ENCODE assay signal across 11 cellular contexts in the genomic region with DNA sequence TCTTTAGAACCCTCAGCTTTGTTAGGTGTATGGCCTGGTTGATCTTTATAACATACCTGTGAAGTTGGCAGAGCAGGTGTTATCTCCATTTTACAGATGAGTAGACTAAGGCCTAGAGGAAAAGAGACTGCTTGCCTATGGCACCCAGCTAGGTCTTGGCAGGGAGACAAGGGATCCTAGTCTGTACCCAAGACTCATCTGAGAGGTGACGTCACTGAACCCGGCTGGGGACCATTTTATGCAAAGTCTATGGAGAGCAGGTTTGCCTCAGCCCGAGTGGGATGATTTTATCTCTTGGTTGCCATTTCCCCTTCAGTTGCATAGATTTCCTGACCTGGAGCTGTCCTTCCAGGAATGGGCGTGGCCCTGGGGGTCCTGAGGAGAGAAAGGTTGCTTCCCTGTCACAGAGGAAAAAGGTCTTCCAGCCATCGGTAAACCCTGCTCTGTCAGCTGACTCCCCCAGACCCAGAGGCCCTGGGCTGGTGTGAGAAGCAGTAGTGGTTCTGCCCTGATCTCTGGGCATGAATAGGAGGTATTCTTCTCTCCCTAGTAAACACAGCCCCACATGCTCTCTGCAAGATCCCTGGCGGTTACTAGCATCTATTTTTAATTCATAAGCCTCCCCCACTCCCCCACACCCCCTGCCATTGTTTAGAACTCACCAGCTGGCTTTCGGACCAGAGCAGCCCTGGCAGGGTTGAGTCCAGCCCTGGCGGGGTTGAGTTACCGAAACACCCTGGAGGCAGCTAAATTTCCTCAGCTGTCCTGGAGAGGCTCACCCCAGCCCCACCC. TPM values are rescaled to one million over a fixed set of nuclear protein-coding genes. Genes with fewer than 3 reads are reported as not detected.
DNase-seq lines count a peak whose midpoint lies in the region; ATAC-seq and TF ChIP-seq lines count a peak whose summit lies in the region.
"Had no signal": no experiment of that assay in that cellular context is flagged by ENCODE, and none has a peak within 500 bp of the region (broad histone marks: within the 10 kb centered on the region; RNA-seq: fewer than 3 reads in every experiment).

No MANE protein-coding gene starts in this region.

- intact Hi-C loops in Right ventricle myocardium superior (cut with DNase I) (no loop called here), lower leg skin (cut with DNase I; ENCODE audit: low total_unique reads) (no loop called here)

- peak; percentile 97 to 98 for DNase-seq in SJCRH30
- peak; percentile 45 for DNase-seq in Right ventricle myocardium superior
- DNase-seq in lower leg skin (ENCODE audit: low spot score in 2 of 2), result no peak
- DNase-seq: activated naive CD4-positive, alpha-beta T cell; GOT3; SIG-M5 had no signal

- H3K4me1 ChIP-seq in HEK293 (ENCODE audit: control insufficient read depth, insufficient read depth, low read length), result peaks cover 12% of the 10 kb centered on the region
- H3K4me1 ChIP-seq in SJCRH30, result peaks cover 46% of the 10 kb centered on the region
- H3K4me1 ChIP-seq in rectal smooth muscle tissue (ENCODE audit: control insufficient read depth, insufficient read depth, low read length), result peaks cover 35% of the 10 kb centered on the region

- POLR2A ChIA-PET in HEK293 (lab: Yijun Ruan, JAX), result interaction anchor here (0.7 to 2.4 kb wide), 2 partner anchors 9 to 18 kb away, joined by 3 to 7 read pairs; no protein-coding TSS in a partner anchor

- CTCF ChIA-PET in HEK293 (lab: Yijun Ruan, JAX), result interaction anchor here (0.7 to 3.6 kb wide), 8 partner anchors 8 to 638 kb away, joined by 3 to 30 read pairs (median 3); partner anchors contain the start of gene RBBP5

- no peak overlapping the region for H3K4me3 ChIP-seq in HEK293 (ENCODE audit: low read depth, low read length)
- peak overlapping the region; percentile 6; the same call in 1 of the 2 replicates for H3K4me3 ChIP-seq in SJCRH30
- no peak overlapping the region for H3K4me3 ChIP-seq in rectal smooth muscle tissue (ENCODE audit: low read length)
- no peak overlapping the region for H3K4me3 ChIP-seq in lower leg skin (ENCODE audit: low read depth, poor library complexity, severe bottlenecking)

- ATAC-seq in Right ventricle myocardium superior (ENCODE audit: poor library complexity), result peak; percentile 16
- ATAC-seq in HG03175 (IDR thresholded peaks at IDR 0.05; ENCODE audit: unreplicated experiment), result no peak
- ATAC-seq in HG03097 (IDR thresholded peaks at IDR 0.05; ENCODE audit: low FRiP score, unreplicated experiment), result no peak
- no peak for ATAC-seq in GM21515 (IDR thresholded peaks at IDR 0.05; ENCODE audit: unreplicated experiment)

- H3K27me3 ChIP-seq in SJCRH30 (no peaks in the 10 kb centered on the region), rectal smooth muscle tissue (ENCODE audit: control insufficient read depth, insufficient read depth, low read length) (no peaks in the 10 kb centered on the region)

- no peak overlapping the region for H3K27ac ChIP-seq in HEK293 (ENCODE audit: extremely low read depth, low read depth, low read length)
- H3K27ac ChIP-seq in SJCRH30, result peak overlapping the region; percentile 75
- H3K27ac ChIP-seq in rectal smooth muscle tissue (ENCODE audit: low read depth, low read length), result peak overlapping the region; percentile 48

- H3K36me3 ChIP-seq in HEK293 (ENCODE audit: control insufficient read depth in 2 of 2, insufficient read depth in 1 of 2, low read length in 2 of 2), result peaks cover 0 to 2% of the 10 kb centered on the region in 2 experiments; a peak in 1 of 3 replicates
- no peaks in the 10 kb centered on the region for H3K36me3 ChIP-seq in SJCRH30
- no peaks in the 10 kb centered on the region for H3K36me3 ChIP-seq in rectal smooth muscle tissue (ENCODE audit: control insufficient read depth, insufficient read depth, low read length)

- TF ChIP-seq POLR2A in lower leg skin (IDR thresholded peaks at IDR 0.05), result no peak

- no peaks in the 10 kb centered on the region for H3K9me3 ChIP-seq in HEK293 (ENCODE audit: control insufficient read depth, insufficient read depth, low read depth, low read length)
- no peaks in the 10 kb centered on the region for H3K9me3 ChIP-seq in SJCRH30 (replicated peaks)

- no peak overlapping the region for H3K9ac ChIP-seq in rectal smooth muscle tissue (ENCODE audit: low read length)

- 47 to 54% methylated on average over 9 of the region's 9 CpGs for WGBS in lower leg skin, 2 donors

- TF ChIP-seq CTCF in HEK293 (tag by site-specific recombination; IDR thresholded peaks at IDR 0.05), result no peak
- TF ChIP-seq CTCF in lower leg skin (IDR thresholded peaks at IDR 0.05), result no peak

TF ChIP-seq in HEK293, 187 proteins besides CTCF, POLR2A, EP300 and RAD21 (continues in another document):
- no peak for TF ChIP-seq ZNF404 (tag by site-specific recombination; IDR thresholded peaks at IDR 0.05)
- no peak for TF ChIP-seq SETDB1 (IDR thresholded peaks at IDR 0.05; ENCODE audit: insufficient read length, low read length)
- peak; percentile 27; the same call in 1 of the 2 replicates for TF ChIP-seq ZIC2 (tag by site-specific recombination; IDR thresholded peaks at IDR 0.05)
- no peak for TF ChIP-seq SP2 (tag by site-specific recombination; IDR thresholded peaks at IDR 0.05)
- TF ChIP-seq ZNF223 (tag by site-specific recombination; IDR thresholded peaks at IDR 0.05), result no peak
- no peak for TF ChIP-seq SALL2 (tag by site-specific recombination; IDR thresholded peaks at IDR 0.05; ENCODE audit: borderline replicate concordance)
- peak; percentile 75 for TF ChIP-seq ATF2 (tag by site-specific recombination; IDR thresholded peaks at IDR 0.05; ENCODE audit: low read depth)
- no peak for TF ChIP-seq ZNF23 (tag by site-specific recombination; IDR thresholded peaks at IDR 0.05; ENCODE audit: borderline replicate concordance)
- TF ChIP-seq, protein P1, sequence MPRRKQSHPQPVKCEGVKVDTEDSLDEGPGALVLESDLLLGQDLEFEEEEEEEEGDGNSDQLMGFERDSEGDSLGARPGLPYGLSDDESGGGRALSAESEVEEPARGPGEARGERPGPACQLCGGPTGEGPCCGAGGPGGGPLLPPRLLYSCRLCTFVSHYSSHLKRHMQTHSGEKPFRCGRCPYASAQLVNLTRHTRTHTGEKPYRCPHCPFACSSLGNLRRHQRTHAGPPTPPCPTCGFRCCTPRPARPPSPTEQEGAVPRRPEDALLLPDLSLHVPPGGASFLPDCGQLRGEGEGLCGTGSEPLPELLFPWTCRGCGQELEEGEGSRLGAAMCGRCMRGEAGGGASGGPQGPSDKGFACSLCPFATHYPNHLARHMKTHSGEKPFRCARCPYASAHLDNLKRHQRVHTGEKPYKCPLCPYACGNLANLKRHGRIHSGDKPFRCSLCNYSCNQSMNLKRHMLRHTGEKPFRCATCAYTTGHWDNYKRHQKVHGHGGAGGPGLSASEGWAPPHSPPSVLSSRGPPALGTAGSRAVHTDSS (tag by site-specific recombination; IDR thresholded peaks at IDR 0.05), result no peak
- TF ChIP-seq ZNF529 (tag by site-specific recombination; IDR thresholded peaks at IDR 0.05; ENCODE audit: insufficient replicate concordance), result no peak
- no peak for TF ChIP-seq ZNF433 (tag by site-specific recombination; IDR thresholded peaks at IDR 0.05; ENCODE audit: low read depth)
- TF ChIP-seq KLF7 (tag by site-specific recombination; IDR thresholded peaks at IDR 0.05; ENCODE audit: borderline replicate concordance), result no peak
- no peak for TF ChIP-seq ZNF555 (tag by site-specific recombination; conservative IDR thresholded peaks at IDR 0.05)
- TF ChIP-seq ZNF18 (tag by site-specific recombination; IDR thresholded peaks at IDR 0.05), result no peak
- TF ChIP-seq ZNF600 (tag by site-specific recombination; IDR thresholded peaks at IDR 0.05), result no peak
- TF ChIP-seq ZEB2 (tag by site-specific recombination; IDR thresholded peaks at IDR 0.05), result no peak
- no peak for TF ChIP-seq EGR2 (tag by site-specific recombination; IDR thresholded peaks at IDR 0.05; ENCODE audit: low read depth)

RNA-seq across cellular contexts. Expression of gene TMCC2, which starts 19.6 kb away (rescaled TPM):
- total RNA-seq in SJCRH30 (2014; rRNA removed; shearing (Covaris generic)), result 5.2 and 5.5 TPM in 2 replicates
- 1.3 TPM for total RNA-seq in Right ventricle myocardium superior
- 1 to 10 TPM; 2.2 to 4.2 (median 3.5) TPM for total RNA-seq in lower leg skin

RNA-seq across cellular contexts. Expression of gene DSTYK, which starts 35.8 kb away (rescaled TPM):
- 9.2 TPM in 2 replicates for total RNA-seq in SJCRH30 (2014; rRNA removed; shearing (Covaris generic))
- total RNA-seq in Right ventricle myocardium superior (5.3 TPM), lower leg skin (10 to 100 TPM; 15.3 to 21.3 (median 17.7) TPM)

Comparison
In these comparisons a context has a peak if more than half of its experiments do, and no peak if none do; other contexts are left out.
1. DNase-seq: peak in SJCRH30 (2 of 2) and Right ventricle myocardium superior (single experiment); none in lower leg skin (0 of 2).